ENCODE assay signal across 2 cellular contexts in the genomic region with DNA sequence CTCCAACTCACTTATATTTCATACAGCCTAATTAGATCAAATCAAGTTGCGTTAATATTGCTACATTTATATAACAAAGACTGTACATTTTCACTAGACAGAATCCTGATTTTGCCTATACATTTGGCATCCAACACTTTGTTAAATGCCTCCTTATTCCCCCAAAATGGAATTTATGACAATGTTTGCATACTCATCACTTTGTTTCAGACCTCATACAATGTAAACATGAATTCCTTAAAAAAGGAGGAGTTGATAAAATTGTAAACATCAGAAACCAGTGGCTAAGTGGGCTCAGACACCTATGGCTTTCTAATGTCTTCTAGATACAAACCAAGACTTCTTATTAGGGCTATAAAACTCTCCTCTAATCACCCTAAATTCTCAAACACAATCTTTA.
A peak's percentile ranks its signal among the peaks of the same experiment; 100 is the strongest.
TF ChIP-seq lines count a peak whose summit lies in the region.

No MANE protein-coding gene starts in this region.

TF ChIP-seq in HepG2, 621 proteins besides CTCF, POLR2A, EP300 and RAD21 (continued from another document):
- TF ChIP-seq IKZF5 (CRISPR knock-in tag; IDR thresholded peaks at IDR 0.05) (no peak), MAFF (IDR thresholded peaks at IDR 0.05; ENCODE audit: low read depth, low read length) (peak; percentile 41; the same call in 1 of the 2 replicates), KAT8 (CRISPR knock-in tag; IDR thresholded peaks at IDR 0.05) (no peak), PLRG1 (conservative IDR thresholded peaks at IDR 0.05) (no peak), MAFK (conservative IDR thresholded peaks at IDR 0.05 in 1 of 2, IDR thresholded peaks at IDR 0.05 in 1 of 2; ENCODE audit: low read length in 2 of 2) (peak; percentile 60 to 66), ZBTB49 (CRISPR knock-in tag; IDR thresholded peaks at IDR 0.05; ENCODE audit: borderline replicate concordance) (no peak), ZBED4 (CRISPR knock-in tag; IDR thresholded peaks at IDR 0.05; ENCODE audit: borderline replicate concordance) (no peak)

TF ChIP-seq in HEK293T, 16 proteins besides CTCF, POLR2A, EP300 and RAD21 (continued from another document):
- TF ChIP-seq PKNOX1 (IDR thresholded peaks at IDR 0.05), result no peak
- TF ChIP-seq CTBP1 (IDR thresholded peaks at IDR 0.05; ENCODE audit: borderline replicate concordance), result no peak
- no peak for TF ChIP-seq BHLHE40 (IDR thresholded peaks at IDR 0.05; ENCODE audit: borderline replicate concordance)
- no peak for TF ChIP-seq TARDBP (IDR thresholded peaks at IDR 0.05)
